16 cellular contexts compared by ENCODE assay signal in the genomic region with DNA sequence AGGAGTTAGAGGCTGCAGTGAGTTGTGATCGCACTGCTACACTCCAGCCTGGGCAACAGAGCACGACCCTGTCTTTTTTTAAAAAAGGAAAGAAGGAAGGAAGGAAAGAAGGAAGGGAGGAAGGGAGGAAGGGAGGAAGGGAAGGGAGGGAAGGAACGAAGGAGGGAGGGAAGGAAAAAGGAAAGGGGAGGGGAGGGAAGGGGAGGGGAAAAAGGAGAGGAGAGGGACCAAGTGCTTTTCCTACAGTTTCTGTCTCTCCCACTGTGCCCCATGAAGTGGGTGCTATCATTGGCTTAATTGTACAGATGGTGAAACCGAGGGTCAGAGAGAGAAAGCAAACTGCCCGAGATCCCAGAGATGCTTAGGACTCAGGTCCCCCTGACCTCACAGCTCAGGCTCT.
"Had no signal": no experiment of that assay in that cellular context is flagged by ENCODE, and none has a peak within 500 bp of the region (broad histone marks: within the 10 kb centered on the region; RNA-seq: fewer than 3 reads in every experiment).

No MANE protein-coding gene starts in this region.

- H3K4me1 ChIP-seq: ascending aorta, breast epithelium, gastroesophageal sphincter had no signal

- DNase-seq: activated CD4-positive, alpha-beta T cell treated with anti-CD3 and anti-CD28 coated beads for 4 hours; activated naive CD4-positive, alpha-beta T cell treated with Interleukin-2 at 50 U/mL for 16 hours; activated T-cell treated with anti-CD3 and anti-CD28 coated beads, Interleukin-2, amount 50 U/mL, for 48 hours; cerebellar nuclear complex; heart right ventricle; kidney; left lung; naive B cell; posterior cingulate gyrus; retina; stimulated activated naive CD4-positive, alpha-beta T cell treated with Interleukin-2 at 50 U/mL for 16 hours had no signal

- H3K9me3 ChIP-seq: ascending aorta, breast epithelium, gastroesophageal sphincter, heart right ventricle, left lung, transverse colon, vagina had no signal

- FAIRE-seq: kidney had no signal

- H3K9me3 Mint-ChIP-seq: naive B cell had no signal

- H3K4me3 ChIP-seq: ascending aorta, breast epithelium, gastroesophageal sphincter, heart right ventricle, left lung, transverse colon, vagina had no signal

- H3K27me3 ChIP-seq: ascending aorta, breast epithelium, gastroesophageal sphincter, heart right ventricle, left lung, transverse colon, vagina had no signal

- H3K27ac ChIP-seq: ascending aorta, breast epithelium, gastroesophageal sphincter, heart right ventricle, left lung, transverse colon, vagina had no signal

- H3K36me3 ChIP-seq: ascending aorta, breast epithelium, gastroesophageal sphincter, heart right ventricle, left lung, transverse colon, vagina had no signal
